Comparison of ENCODE assay signal across 11 cellular contexts in the genomic region with DNA sequence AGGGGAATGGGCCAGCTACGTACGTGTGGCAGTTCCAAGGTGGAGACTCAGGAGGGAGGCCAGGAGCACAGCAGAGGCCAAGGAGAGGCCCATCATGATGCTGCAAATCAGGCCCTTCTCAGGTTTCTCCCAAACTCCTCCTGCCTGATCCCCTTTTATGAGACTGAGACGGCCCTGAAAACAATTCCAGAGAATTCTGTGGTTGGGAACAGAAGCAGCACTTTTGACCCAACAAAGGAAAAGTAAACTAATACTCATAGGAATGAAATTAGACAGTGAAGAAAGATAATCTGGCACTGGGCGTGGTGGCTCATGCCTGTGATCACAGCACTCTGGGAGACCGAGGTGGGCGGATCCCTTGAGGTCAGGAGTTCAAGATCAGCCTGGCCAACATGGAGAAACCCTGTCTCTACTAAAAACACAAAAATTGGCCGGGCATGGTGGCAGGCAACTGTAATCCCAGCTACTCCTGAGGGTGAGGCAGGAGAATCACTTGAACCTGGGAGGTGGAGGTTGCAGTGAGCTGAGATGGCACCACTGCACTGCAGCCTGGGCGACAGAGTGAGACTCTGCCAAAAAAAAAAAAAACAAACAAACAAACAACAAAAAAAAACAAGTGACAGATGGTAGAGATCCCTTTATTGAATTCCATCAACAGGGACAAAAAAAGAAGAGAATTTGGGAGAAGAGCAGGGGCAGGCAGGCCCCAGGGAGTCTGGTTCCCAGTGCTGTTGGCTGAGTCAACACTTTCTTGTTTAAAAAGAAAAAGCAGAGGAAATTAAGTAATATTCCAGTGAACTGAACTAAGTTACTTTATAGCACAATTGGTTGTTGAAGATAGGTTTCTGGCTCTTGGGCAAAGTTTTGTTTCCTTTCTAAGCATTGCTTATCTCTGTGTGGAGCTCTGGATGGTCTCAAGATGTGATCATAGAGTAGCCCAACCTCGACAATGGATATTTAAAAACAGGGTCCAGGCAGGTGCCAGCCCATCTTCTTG. TPM values are rescaled to one million over a fixed set of nuclear protein-coding genes. Genes with fewer than 3 reads are reported as not detected.
DNase-seq lines count a peak whose midpoint lies in the region; ATAC-seq, FAIRE-seq and TF ChIP-seq lines count a peak whose summit lies in the region.
"Had no signal": no experiment of that assay in that cellular context is flagged by ENCODE, and none has a peak within 500 bp of the region (broad histone marks: within the 10 kb centered on the region; RNA-seq: fewer than 3 reads in every experiment).

A gene with protein sequence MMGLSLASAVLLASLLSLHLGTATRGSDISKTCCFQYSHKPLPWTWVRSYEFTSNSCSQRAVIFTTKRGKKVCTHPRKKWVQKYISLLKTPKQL (minus strand): TSS at position 131 of the 997 bp plus-strand sequence. CDS start 35 bp downstream, at position 96.

- intact Hi-C loops in colonic mucosa (cut with DNase I) = no loop called here
- intact Hi-C loops in mucosa of descending colon (cut with DNase I, micrococcal nuclease) = no loop called here
- intact Hi-C loops in CD14-positive monocyte (cut with micrococcal nuclease) = loop anchor here (10.0 kb wide), 1 partner anchor 252 kb away; no protein-coding TSS in a partner anchor

- H3K27ac ChIP-seq in ACC112 (ENCODE audit: low read depth, low read length) (peak within 1 kb of the TSS; percentile 76), colonic mucosa (no peak within 1 kb of the TSS)

- H3K4me1 Mint-ChIP-seq in CD14-positive monocyte = peaks cover 18% of the 10 kb centered on the region

- H3K27ac Mint-ChIP-seq in CD14-positive monocyte = peak within 1 kb of the TSS in 3 of 7 donors; percentile 46 to 63 (median 57)

- no peak within 1 kb of the TSS for H3K9ac ChIP-seq in colonic mucosa (ENCODE audit: low read depth in 2 of 2, low read length in 2 of 2)

- no peak within 1 kb of the TSS for H3K4me3 Mint-ChIP-seq in CD14-positive monocyte

- DNase-seq in HTR-8/SVneo (ENCODE audit: insufficient read length, low spot score) = peak; percentile 20
- peak; percentile 46 for DNase-seq in colonic mucosa
- peak in 1 of 3 donors; percentile 38 for DNase-seq in mucosa of descending colon
- no peak for DNase-seq in activated effector memory CD4-positive, alpha-beta T cell treated with Interleukin-2 at 50 U/mL for 16 hours
- no peak for DNase-seq in CD14-positive monocyte (ENCODE audit: low spot score)
- DNase-seq in iPS-NIHi11 (ENCODE audit: low spot score) = no peak
- no peak for DNase-seq in NCI-H82 (lab: John Stamatoyannopoulos, UW)
- DNase-seq: stimulated activated naive CD4-positive, alpha-beta T cell treated with Interleukin-2 at 50 U/mL for 16 hours had no signal

- H3K9me3 ChIP-seq in colonic mucosa (no peaks in the 10 kb centered on the region), mucosa of descending colon (no peaks in the 10 kb centered on the region)

- H3K36me3 ChIP-seq in ACC112 (ENCODE audit: insufficient read depth, low read length) (no peaks in the 10 kb centered on the region), colonic mucosa (no peaks in the 10 kb centered on the region), mucosa of descending colon (ENCODE audit: low read depth) (no peaks in the 10 kb centered on the region)

- H3K79me2 ChIP-seq in ACC112 (ENCODE audit: control insufficient read depth, insufficient read depth, low read length, unreplicated experiment) = no peaks in the 10 kb centered on the region

- H3K27me3 ChIP-seq in ACC112 (ENCODE audit: insufficient read depth, low read length) (no peaks in the 10 kb centered on the region), colonic mucosa (no peaks in the 10 kb centered on the region)

- FAIRE-seq in HTR-8/SVneo (lab: Jason Lieb, UNC) = no peak
- FAIRE-seq: D721Med had no signal

- H3K36me3 Mint-ChIP-seq in CD14-positive monocyte = no peaks in the 10 kb centered on the region

- H3K4me1 ChIP-seq in ACC112 (ENCODE audit: control insufficient read depth, insufficient read depth, low read length, unreplicated experiment) = peaks cover 17% of the 10 kb centered on the region
- no peaks in the 10 kb centered on the region for H3K4me1 ChIP-seq in colonic mucosa
- H3K4me1 ChIP-seq in mucosa of descending colon (ENCODE audit: low read depth) = peaks cover 4% of the 10 kb centered on the region

- H3K4me3 ChIP-seq in ACC112 (ENCODE audit: low read depth, low read length) (no peak within 1 kb of the TSS), colonic mucosa (no peak within 1 kb of the TSS), mucosa of descending colon (no peak within 1 kb of the TSS)

- peaks cover 0 to 3% (median 2%) of the 10 kb centered on the region in 7 donors for H3K9me3 Mint-ChIP-seq in CD14-positive monocyte

- no peak for TF ChIP-seq CTCF in colonic mucosa (IDR thresholded peaks at IDR 0.05)
- TF ChIP-seq CTCF in mucosa of descending colon (IDR thresholded peaks at IDR 0.05) = no peak
- TF ChIP-seq CTCF in CD14-positive monocyte (IDR thresholded peaks at IDR 0.05) = no peak

- peak; percentile 54 for ATAC-seq in mucosa of descending colon

- H2AFZ ChIP-seq in ACC112 (ENCODE audit: low read length, unreplicated experiment) = no peak within 1 kb of the TSS

- H3K27me3 Mint-ChIP-seq in CD14-positive monocyte (ENCODE audit: low read depth in 3 of 3) = peaks cover 1 to 6% (median 6%) of the 10 kb centered on the region in 3 donors

RNA-seq across cellular contexts. Expression of the gene that starts here (rescaled TPM):
- total RNA-seq in colonic mucosa = under 1 TPM; 0.82 to 0.91 TPM
- 1 to 10 TPM in 1 of 3 donors, under 1 TPM in 1, not detected in 1; 0.84 to 1.1 TPM for total RNA-seq in mucosa of descending colon
- not detected for polyA plus RNA-seq in CD14-positive monocyte
- total RNA-seq: activated CD8-positive, alpha-beta memory T cell treated with anti-CD3 and anti-CD28 coated beads for 36 hours had no signal

Comparison
In these comparisons a context has a peak if more than half of its experiments do, and no peak if none do; other contexts are left out.
1. Peak in DNase-seq in colonic mucosa; RNA of the gene not detected or under 1 TPM.
2. intact Hi-C loops: an anchor here in CD14-positive monocyte (10.0 kb wide); none called in colonic mucosa and mucosa of descending colon.